ENCODE assay signal across 24 cellular contexts in the genomic region with DNA sequence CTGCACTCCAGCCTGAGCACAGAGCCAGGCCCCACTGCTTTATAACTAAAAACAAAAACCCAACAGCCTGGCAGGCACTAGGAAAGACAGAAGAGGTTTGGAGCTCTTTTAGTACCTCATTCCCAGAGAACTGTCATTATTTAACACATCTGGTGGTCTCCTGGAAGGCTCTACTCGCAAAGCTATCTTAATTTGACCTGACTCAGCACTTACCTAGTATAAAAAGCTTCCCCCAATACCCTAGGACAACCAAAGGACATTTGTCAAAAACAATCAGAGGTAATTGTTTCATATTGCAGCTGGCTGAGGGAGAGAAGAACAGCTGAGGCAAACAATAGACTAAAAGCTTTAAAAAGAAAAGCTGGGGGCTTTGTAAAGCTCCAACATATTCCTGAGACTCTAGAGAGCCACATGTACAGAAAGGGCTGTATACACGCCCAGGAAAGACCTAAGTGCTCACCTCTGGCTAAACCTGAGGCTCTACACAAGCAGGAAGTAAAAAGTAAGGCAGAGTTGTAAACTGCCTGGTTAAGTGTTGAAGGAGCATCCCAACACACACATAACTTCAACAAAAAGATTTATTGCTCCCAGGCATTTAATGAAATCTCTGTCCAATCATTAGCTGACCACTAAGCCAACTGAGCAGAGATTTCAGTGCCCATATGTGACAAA. TPM values are rescaled to one million over a fixed set of nuclear protein-coding genes. Genes with fewer than 3 reads are reported as not detected.
DNase-seq lines count a peak whose midpoint lies in the region; ATAC-seq, FAIRE-seq and TF ChIP-seq lines count a peak whose summit lies in the region.
"Had no signal": no experiment of that assay in that cellular context is flagged by ENCODE, and none has a peak within 500 bp of the region (broad histone marks: within the 10 kb centered on the region; RNA-seq: fewer than 3 reads in every experiment).

No MANE protein-coding gene starts in this region.

- H3K36me3 ChIP-seq in breast epithelium: no peaks in the 10 kb centered on the region

- peaks cover 2% of the 10 kb centered on the region for H3K27me3 Mint-ChIP-seq in endothelial cell (ENCODE audit: unreplicated experiment)
- H3K27me3 Mint-ChIP-seq: CD4-positive, CD25-positive, alpha-beta regulatory T cell had no signal

- no peaks in the 10 kb centered on the region for H3K4me1 Mint-ChIP-seq in endothelial cell (ENCODE audit: unreplicated experiment)
- peaks cover 78% of the 10 kb centered on the region for H3K4me1 Mint-ChIP-seq in stimulated activated effector memory CD8-positive, alpha-beta T cell treated with anti-CD3 and anti-CD28 coated beads, Interleukin-12 subunit alpha, Interleukin-12 subunit beta, amount 100 ng/mL, for 72 hours

- H3K27me3 ChIP-seq in breast epithelium: no peaks in the 10 kb centered on the region

- H3K27ac ChIP-seq in breast epithelium: no peak overlapping the region
- H3K27ac ChIP-seq: 22Rv1 had no signal

- ATAC-seq in stimulated activated effector memory CD8-positive, alpha-beta T cell treated with anti-CD3 and anti-CD28 coated beads, Interleukin-12 subunit alpha, Interleukin-12 subunit beta, amount 100 ng/mL, for 72 hours: no peak
- no peak for ATAC-seq in HG03565 (IDR thresholded peaks at IDR 0.05; ENCODE audit: unreplicated experiment)
- ATAC-seq: GM12878 had no signal

- peak; percentile 22 for DNase-seq in DMS53 (lab: John Stamatoyannopoulos, UW)
- DNase-seq in DMS53 treated with DMSO at 0.1 percent for 48 hours (lab: John Stamatoyannopoulos, UW; ENCODE audit: unreplicated experiment): no peak
- DNase-seq in GM19239 (ENCODE audit: insufficient read length, low spot score): no peak
- DNase-seq in endothelial cell (ENCODE audit: low spot score): no peak
- no peak for DNase-seq in stimulated activated effector memory CD8-positive, alpha-beta T cell treated with anti-CD3 and anti-CD28 coated beads, Interleukin-12 subunit alpha, Interleukin-12 subunit beta, amount 100 ng/mL, for 72 hours (ENCODE audit: low spot score in 2 of 2)
- DNase-seq in breast epithelium (ENCODE audit: low spot score in 2 of 2): no peak
- DNase-seq in activated CD8-positive, alpha-beta memory T cell treated with anti-CD3 and anti-CD28 coated beads, Interleukin-2, amount 50 U/mL, for 48 hours: no peak
- DNase-seq: ACHN; CD4-positive, CD25-positive, alpha-beta regulatory T cell; EL; GDM1; KBM-7; NCI-H1105 treated with DMSO at 0.1 percent for 48 hours; NCI-H146; NCI-H2029; NCI-H2227 treated with DMSO at 0.1 percent for 48 hours; NCI-H526 treated with DMSO at 0.1 percent for 48 hours; Right ventricle myocardium superior; RPMI8226 had no signal

- H3K36me3 Mint-ChIP-seq in endothelial cell (ENCODE audit: low read depth, unreplicated experiment): peaks cover 39% of the 10 kb centered on the region
- peaks cover 14% of the 10 kb centered on the region for H3K36me3 Mint-ChIP-seq in stimulated activated effector memory CD8-positive, alpha-beta T cell treated with anti-CD3 and anti-CD28 coated beads, Interleukin-12 subunit alpha, Interleukin-12 subunit beta, amount 100 ng/mL, for 72 hours

- H3K9me3 Mint-ChIP-seq in endothelial cell (ENCODE audit: unreplicated experiment): no peaks in the 10 kb centered on the region
- peaks cover 5% of the 10 kb centered on the region for H3K9me3 Mint-ChIP-seq in stimulated activated effector memory CD8-positive, alpha-beta T cell treated with anti-CD3 and anti-CD28 coated beads, Interleukin-12 subunit alpha, Interleukin-12 subunit beta, amount 100 ng/mL, for 72 hours

- intact Hi-C loops in breast epithelium (cut with DNase I; ENCODE audit: low total_unique reads): no loop called here

- H3K4me3 ChIP-seq in breast epithelium: no peak overlapping the region
- H3K4me3 ChIP-seq: GM12878 had no signal

- H3K4me3 Mint-ChIP-seq in endothelial cell (ENCODE audit: unreplicated experiment): peak overlapping the region; percentile 44
- H3K4me3 Mint-ChIP-seq in stimulated activated effector memory CD8-positive, alpha-beta T cell treated with anti-CD3 and anti-CD28 coated beads, Interleukin-12 subunit alpha, Interleukin-12 subunit beta, amount 100 ng/mL, for 72 hours: no peak overlapping the region

- TF ChIP-seq CTCF in endothelial cell (IDR thresholded peaks at IDR 0.05; ENCODE audit: unreplicated experiment) (no peak), breast epithelium (IDR thresholded peaks at IDR 0.05) (no peak)

- no peak for TF ChIP-seq POLR2A in breast epithelium (IDR thresholded peaks at IDR 0.05)

- H3K4me1 ChIP-seq in breast epithelium: no peaks in the 10 kb centered on the region

- peak; percentile 28 for FAIRE-seq in GM19239 (lab: Jason Lieb, UNC)
- FAIRE-seq: D721Med, GM12878, H54 had no signal

- H3K9me3 ChIP-seq in breast epithelium: peaks cover 0 to 9% of the 10 kb centered on the region in 2 donors

- no peak overlapping the region for H3K27ac Mint-ChIP-seq in endothelial cell (ENCODE audit: unreplicated experiment)
- peak overlapping the region; percentile 26 for H3K27ac Mint-ChIP-seq in stimulated activated effector memory CD8-positive, alpha-beta T cell treated with anti-CD3 and anti-CD28 coated beads, Interleukin-12 subunit alpha, Interleukin-12 subunit beta, amount 100 ng/mL, for 72 hours
- H3K27ac Mint-ChIP-seq: CD4-positive, CD25-positive, alpha-beta regulatory T cell had no signal

RNA-seq across cellular contexts. Expression of a gene that starts 25.0 kb away (rescaled TPM):
- 67.1 TPM for total RNA-seq in endothelial cell (ENCODE audit: unreplicated experiment)
- total RNA-seq in breast epithelium: 100 to 1,000 TPM in 2 of 3 donors, 10 to 100 TPM in 1; 58.7 to 161 (median 104) TPM
